In the genomic region with DNA sequence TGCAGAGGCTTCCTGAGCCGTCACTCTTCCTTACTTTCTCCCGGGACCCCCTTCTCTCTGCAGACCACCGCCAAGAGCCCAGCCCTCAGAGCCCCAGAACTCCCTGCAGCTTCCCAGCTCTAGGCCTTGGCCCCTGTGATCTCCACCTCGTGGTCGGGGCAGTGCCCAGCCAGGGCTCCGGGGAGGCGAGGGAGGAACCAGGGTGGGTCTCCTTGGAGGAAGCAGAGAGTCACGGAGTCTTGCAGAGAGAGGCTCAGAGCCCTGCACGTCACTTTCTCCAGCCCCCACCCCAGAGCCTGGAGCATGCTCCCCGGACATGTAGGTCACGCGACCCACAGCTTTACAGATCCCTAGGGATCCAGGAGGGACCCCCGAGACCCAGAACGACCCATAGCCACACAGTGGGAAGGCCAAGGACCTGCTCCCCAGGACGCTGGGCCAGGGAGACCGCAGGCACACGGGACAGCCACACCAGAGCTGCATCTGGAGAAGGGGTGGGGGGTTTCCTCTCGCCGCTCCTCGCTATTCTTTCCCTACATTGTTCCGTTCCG, we compare ENCODE assay signal across 1 cellular context.
TF ChIP-seq lines count a peak whose summit lies in the region.

No MANE protein-coding gene starts in this region.

TF ChIP-seq in GM23338, 12 proteins besides CTCF, POLR2A, EP300 and RAD21:
- no peak for TF ChIP-seq ZNF331 (CRISPR knock-in tag; IDR thresholded peaks at IDR 0.05; ENCODE audit: low read depth)
- no peak for TF ChIP-seq CREB1 (CRISPR knock-in tag; IDR thresholded peaks at IDR 0.05; ENCODE audit: low read depth)
- no peak for TF ChIP-seq POLR2AphosphoS5 (IDR thresholded peaks at IDR 0.05; ENCODE audit: low read depth)
- TF ChIP-seq, protein P1, sequence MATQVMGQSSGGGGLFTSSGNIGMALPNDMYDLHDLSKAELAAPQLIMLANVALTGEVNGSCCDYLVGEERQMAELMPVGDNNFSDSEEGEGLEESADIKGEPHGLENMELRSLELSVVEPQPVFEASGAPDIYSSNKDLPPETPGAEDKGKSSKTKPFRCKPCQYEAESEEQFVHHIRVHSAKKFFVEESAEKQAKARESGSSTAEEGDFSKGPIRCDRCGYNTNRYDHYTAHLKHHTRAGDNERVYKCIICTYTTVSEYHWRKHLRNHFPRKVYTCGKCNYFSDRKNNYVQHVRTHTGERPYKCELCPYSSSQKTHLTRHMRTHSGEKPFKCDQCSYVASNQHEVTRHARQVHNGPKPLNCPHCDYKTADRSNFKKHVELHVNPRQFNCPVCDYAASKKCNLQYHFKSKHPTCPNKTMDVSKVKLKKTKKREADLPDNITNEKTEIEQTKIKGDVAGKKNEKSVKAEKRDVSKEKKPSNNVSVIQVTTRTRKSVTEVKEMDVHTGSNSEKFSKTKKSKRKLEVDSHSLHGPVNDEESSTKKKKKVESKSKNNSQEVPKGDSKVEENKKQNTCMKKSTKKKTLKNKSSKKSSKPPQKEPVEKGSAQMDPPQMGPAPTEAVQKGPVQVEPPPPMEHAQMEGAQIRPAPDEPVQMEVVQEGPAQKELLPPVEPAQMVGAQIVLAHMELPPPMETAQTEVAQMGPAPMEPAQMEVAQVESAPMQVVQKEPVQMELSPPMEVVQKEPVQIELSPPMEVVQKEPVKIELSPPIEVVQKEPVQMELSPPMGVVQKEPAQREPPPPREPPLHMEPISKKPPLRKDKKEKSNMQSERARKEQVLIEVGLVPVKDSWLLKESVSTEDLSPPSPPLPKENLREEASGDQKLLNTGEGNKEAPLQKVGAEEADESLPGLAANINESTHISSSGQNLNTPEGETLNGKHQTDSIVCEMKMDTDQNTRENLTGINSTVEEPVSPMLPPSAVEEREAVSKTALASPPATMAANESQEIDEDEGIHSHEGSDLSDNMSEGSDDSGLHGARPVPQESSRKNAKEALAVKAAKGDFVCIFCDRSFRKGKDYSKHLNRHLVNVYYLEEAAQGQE (IDR thresholded peaks at IDR 0.05; ENCODE audit: unreplicated experiment), result no peak
- TF ChIP-seq ZNF114 (CRISPR knock-in tag; IDR thresholded peaks at IDR 0.05), result no peak
- TF ChIP-seq, protein P2, sequence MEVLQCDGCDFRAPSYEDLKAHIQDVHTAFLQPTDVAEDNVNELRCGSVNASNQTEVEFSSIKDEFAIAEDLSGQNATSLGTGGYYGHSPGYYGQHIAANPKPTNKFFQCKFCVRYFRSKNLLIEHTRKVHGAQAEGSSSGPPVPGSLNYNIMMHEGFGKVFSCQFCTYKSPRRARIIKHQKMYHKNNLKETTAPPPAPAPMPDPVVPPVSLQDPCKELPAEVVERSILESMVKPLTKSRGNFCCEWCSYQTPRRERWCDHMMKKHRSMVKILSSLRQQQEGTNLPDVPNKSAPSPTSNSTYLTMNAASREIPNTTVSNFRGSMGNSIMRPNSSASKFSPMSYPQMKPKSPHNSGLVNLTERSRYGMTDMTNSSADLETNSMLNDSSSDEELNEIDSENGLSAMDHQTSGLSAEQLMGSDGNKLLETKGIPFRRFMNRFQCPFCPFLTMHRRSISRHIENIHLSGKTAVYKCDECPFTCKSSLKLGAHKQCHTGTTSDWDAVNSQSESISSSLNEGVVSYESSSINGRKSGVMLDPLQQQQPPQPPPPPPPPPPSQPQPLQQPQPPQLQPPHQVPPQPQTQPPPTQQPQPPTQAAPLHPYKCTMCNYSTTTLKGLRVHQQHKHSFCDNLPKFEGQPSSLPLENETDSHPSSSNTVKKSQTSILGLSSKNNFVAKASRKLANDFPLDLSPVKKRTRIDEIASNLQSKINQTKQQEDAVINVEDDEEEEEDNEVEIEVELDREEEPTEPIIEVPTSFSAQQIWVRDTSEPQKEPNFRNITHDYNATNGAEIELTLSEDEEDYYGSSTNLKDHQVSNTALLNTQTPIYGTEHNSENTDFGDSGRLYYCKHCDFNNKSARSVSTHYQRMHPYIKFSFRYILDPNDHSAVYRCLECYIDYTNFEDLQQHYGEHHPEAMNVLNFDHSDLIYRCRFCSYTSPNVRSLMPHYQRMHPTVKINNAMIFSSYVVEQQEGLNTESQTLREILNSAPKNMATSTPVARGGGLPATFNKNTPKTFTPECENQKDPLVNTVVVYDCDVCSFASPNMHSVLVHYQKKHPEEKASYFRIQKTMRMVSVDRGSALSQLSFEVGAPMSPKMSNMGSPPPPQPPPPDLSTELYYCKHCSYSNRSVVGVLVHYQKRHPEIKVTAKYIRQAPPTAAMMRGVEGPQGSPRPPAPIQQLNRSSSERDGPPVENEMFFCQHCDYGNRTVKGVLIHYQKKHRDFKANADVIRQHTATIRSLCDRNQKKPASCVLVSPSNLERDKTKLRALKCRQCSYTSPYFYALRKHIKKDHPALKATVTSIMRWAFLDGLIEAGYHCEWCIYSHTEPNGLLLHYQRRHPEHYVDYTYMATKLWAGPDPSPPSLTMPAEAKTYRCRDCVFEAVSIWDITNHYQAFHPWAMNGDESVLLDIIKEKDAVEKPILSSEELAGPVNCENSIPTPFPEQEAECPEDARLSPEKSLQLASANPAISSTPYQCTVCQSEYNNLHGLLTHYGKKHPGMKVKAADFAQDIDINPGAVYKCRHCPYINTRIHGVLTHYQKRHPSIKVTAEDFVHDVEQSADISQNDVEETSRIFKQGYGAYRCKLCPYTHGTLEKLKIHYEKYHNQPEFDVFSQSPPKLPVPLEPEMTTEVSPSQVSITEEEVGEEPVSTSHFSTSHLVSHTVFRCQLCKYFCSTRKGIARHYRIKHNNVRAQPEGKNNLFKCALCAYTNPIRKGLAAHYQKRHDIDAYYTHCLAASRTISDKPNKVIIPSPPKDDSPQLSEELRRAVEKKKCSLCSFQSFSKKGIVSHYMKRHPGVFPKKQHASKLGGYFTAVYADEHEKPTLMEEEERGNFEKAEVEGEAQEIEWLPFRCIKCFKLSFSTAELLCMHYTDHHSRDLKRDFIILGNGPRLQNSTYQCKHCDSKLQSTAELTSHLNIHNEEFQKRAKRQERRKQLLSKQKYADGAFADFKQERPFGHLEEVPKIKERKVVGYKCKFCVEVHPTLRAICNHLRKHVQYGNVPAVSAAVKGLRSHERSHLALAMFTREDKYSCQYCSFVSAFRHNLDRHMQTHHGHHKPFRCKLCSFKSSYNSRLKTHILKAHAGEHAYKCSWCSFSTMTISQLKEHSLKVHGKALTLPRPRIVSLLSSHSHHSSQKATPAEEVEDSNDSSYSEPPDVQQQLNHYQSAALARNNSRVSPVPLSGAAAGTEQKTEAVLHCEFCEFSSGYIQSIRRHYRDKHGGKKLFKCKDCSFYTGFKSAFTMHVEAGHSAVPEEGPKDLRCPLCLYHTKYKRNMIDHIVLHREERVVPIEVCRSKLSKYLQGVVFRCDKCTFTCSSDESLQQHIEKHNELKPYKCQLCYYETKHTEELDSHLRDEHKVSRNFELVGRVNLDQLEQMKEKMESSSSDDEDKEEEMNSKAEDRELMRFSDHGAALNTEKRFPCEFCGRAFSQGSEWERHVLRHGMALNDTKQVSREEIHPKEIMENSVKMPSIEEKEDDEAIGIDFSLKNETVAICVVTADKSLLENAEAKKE (CRISPR knock-in tag; IDR thresholded peaks at IDR 0.05), result no peak
- no peak for TF ChIP-seq STAT1 (IDR thresholded peaks at IDR 0.05; ENCODE audit: unreplicated experiment)
- no peak for TF ChIP-seq EZH2 (IDR thresholded peaks at IDR 0.05; ENCODE audit: low read depth, unreplicated experiment)
- no peak for TF ChIP-seq EZH2phosphoT487 (IDR thresholded peaks at IDR 0.05; ENCODE audit: unreplicated experiment)
- TF ChIP-seq NANOG (IDR thresholded peaks at IDR 0.05; ENCODE audit: borderline replicate concordance), result no peak
- TF ChIP-seq, protein P3, sequence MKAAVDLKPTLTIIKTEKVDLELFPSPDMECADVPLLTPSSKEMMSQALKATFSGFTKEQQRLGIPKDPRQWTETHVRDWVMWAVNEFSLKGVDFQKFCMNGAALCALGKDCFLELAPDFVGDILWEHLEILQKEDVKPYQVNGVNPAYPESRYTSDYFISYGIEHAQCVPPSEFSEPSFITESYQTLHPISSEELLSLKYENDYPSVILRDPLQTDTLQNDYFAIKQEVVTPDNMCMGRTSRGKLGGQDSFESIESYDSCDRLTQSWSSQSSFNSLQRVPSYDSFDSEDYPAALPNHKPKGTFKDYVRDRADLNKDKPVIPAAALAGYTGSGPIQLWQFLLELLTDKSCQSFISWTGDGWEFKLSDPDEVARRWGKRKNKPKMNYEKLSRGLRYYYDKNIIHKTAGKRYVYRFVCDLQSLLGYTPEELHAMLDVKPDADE (IDR thresholded peaks at IDR 0.05), result no peak
